In the genomic region with DNA sequence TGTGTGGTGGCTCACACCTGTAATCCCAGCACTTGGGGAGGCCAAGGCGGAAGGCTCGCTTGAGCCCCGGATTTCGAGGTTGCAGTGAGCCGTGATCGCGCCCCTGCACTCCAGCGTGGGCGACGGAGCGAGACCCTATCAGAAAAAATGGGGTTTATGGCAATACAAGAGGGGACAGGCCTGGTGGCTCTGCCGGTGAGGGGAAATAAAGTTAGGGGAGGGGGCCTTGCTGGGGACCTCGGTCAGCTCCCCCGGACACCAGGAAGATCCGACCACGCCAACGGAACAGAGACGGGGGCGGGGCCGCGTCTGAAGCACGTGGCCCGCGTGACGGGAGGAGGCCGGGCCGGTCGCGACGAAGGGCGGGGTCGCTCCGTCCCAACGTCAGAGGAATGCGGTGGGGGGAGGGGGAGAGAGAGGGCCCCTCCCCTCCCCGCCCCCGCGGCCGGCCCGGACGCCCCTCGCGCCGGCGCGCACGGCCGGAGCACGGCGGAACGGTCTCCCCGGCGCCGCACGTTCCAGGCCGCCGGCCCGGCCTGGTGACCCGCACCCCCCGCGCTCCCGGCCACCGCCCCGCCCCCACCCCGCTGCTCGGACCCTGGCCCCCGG, we compare ENCODE assay signal across 8 cellular contexts. TPM values are rescaled to one million over a fixed set of nuclear protein-coding genes. Genes with fewer than 3 reads are reported as not detected.
DNase-seq lines count a peak whose midpoint lies in the region; ATAC-seq and TF ChIP-seq lines count a peak whose summit lies in the region.

No MANE protein-coding gene starts in this region.

- H2BK5ac ChIP-seq in trophoblast cell (ENCODE audit: low read depth, low read length, poor library complexity), result peak overlapping the region; percentile 95

- H3K18ac ChIP-seq in trophoblast cell (ENCODE audit: low read length), result peak overlapping the region; percentile 28

- ATAC-seq in GM21717 (IDR thresholded peaks at IDR 0.05; ENCODE audit: unreplicated experiment), result peak; percentile 20
- ATAC-seq in activated naive CD8-positive, alpha-beta T cell treated with anti-CD3 and anti-CD28 coated beads, Interleukin-2, amount 50 U/mL, for 24 hours, result peak; percentile 4

- H3K4me2 ChIP-seq in SU-DHL-6 (ENCODE audit: low read depth, low read length, poor library complexity, severe bottlenecking), result peak overlapping the region; percentile 90
- H3K4me2 ChIP-seq in trophoblast cell (ENCODE audit: low read length), result peak overlapping the region; percentile 73

- no peaks in the 10 kb centered on the region for H3K9me2 ChIP-seq in SU-DHL-6 (replicated peaks; ENCODE audit: insufficient read depth, low read length)

- peak; percentile 94 for DNase-seq in CD14-positive monocyte (ENCODE audit: low spot score)
- peak; percentile 47 for DNase-seq in NCI-H128 (lab: John Stamatoyannopoulos, UW; ENCODE audit: unreplicated experiment)
- peak; percentile 94 for DNase-seq in activated naive CD8-positive, alpha-beta T cell treated with anti-CD3 and anti-CD28 coated beads, Interleukin-2, amount 50 U/mL, for 24 hours
- DNase-seq in cardiac septum (ENCODE audit: low spot score), result peak; percentile 98
- DNase-seq in trophoblast cell, result peak; percentile 87 to 94
- DNase-seq in tibial artery, result peak; percentile 93 to 96

- peak overlapping the region; percentile 72 for H2BK12ac ChIP-seq in trophoblast cell (ENCODE audit: low read length)

- peak overlapping the region; percentile 90 for H4K91ac ChIP-seq in trophoblast cell (ENCODE audit: low read depth, low read length)

- peak overlapping the region; percentile 65 for H2AK5ac ChIP-seq in trophoblast cell (ENCODE audit: low read length)

- H3K4ac ChIP-seq in trophoblast cell (ENCODE audit: low read depth, low read length), result peak overlapping the region; percentile 46

- H3K36me3 ChIP-seq in SU-DHL-6 (ENCODE audit: low read length) (peaks cover 17% of the 10 kb centered on the region), trophoblast cell (ENCODE audit: control insufficient read depth in 1 of 2, insufficient read depth in 2 of 2, low read length in 2 of 2) (peaks cover 12 to 13% of the 10 kb centered on the region in 2 experiments), tibial artery (peaks cover 9 to 13% (median 9%) of the 10 kb centered on the region in 3 donors)

- peaks cover 15 to 22% of the 10 kb centered on the region in 2 donors for H3K36me3 Mint-ChIP-seq in CD14-positive monocyte
- H3K36me3 Mint-ChIP-seq in activated naive CD8-positive, alpha-beta T cell treated with anti-CD3 and anti-CD28 coated beads, Interleukin-2, amount 50 U/mL, for 24 hours (ENCODE audit: low read depth), result peaks cover 29% of the 10 kb centered on the region

- whole genome bisulfite sequencing in trophoblast cell (ENCODE audit: extremely low coverage, insufficient coverage, insufficient read length), result no CpG with 5 or more reads among the region's 67 CpGs

- peaks cover 27% of the 10 kb centered on the region for H3F3A ChIP-seq in SU-DHL-6 (ENCODE audit: insufficient read depth)

- H4K20me1 ChIP-seq in SU-DHL-6 (ENCODE audit: low read depth, low read length), result peaks cover 17% of the 10 kb centered on the region; the same call in 1 of the 2 replicates

- H3K27me3 ChIP-seq in SU-DHL-6 (ENCODE audit: low read length) (no peaks in the 10 kb centered on the region), trophoblast cell (ENCODE audit: insufficient read depth, low read length) (no peaks in the 10 kb centered on the region), tibial artery (no peaks in the 10 kb centered on the region)

- peaks cover 29% of the 10 kb centered on the region for H3K4me1 Mint-ChIP-seq in CD14-positive monocyte
- H3K4me1 Mint-ChIP-seq in activated naive CD8-positive, alpha-beta T cell treated with anti-CD3 and anti-CD28 coated beads, Interleukin-2, amount 50 U/mL, for 24 hours, result peaks cover 61% of the 10 kb centered on the region

- no peak overlapping the region for H3K23ac ChIP-seq in trophoblast cell (ENCODE audit: low read length)

- H3K9ac ChIP-seq in SU-DHL-6 (ENCODE audit: low read length) (peak overlapping the region; percentile 97), trophoblast cell (ENCODE audit: low read length) (no peak overlapping the region)

- H3K14ac ChIP-seq in trophoblast cell (ENCODE audit: low read length), result peak overlapping the region; percentile 91

- H3K4me3 ChIP-seq in SU-DHL-6 (ENCODE audit: insufficient read depth, low read length, poor library complexity, severe bottlenecking), result peak overlapping the region; percentile 93
- peak overlapping the region; percentile 75 for H3K4me3 ChIP-seq in trophoblast cell (ENCODE audit: low read depth, low read length)
- H3K4me3 ChIP-seq in tibial artery, result peak overlapping the region; percentile 58 to 77

- H4K12ac ChIP-seq in trophoblast cell (ENCODE audit: low read depth, low read length), result peak overlapping the region; percentile 37

- H2AFZ ChIP-seq in SU-DHL-6 (ENCODE audit: low read depth, low read length, severe bottlenecking), result no peak overlapping the region
- peak overlapping the region; percentile 44 for H2AFZ ChIP-seq in trophoblast cell (ENCODE audit: insufficient read depth, low read length, poor library complexity)

- H3K79me1 ChIP-seq in trophoblast cell (ENCODE audit: low read length), result peaks cover 27% of the 10 kb centered on the region

- intact Hi-C loops in CD14-positive monocyte (cut with micrococcal nuclease), result loop anchor here (2.0 to 5.0 kb wide), 3 partner anchors 17 to 46 kb away; a partner anchor contains a TSS
- intact Hi-C loops in cardiac septum (cut with DNase I), result loop anchor here (5.0 kb wide), 3 partner anchors 46 to 234 kb away; a partner anchor contains a TSS
- intact Hi-C loops in tibial artery (cut with DNase I; ENCODE audit: low total_unique reads), result loop anchor here (2.0 kb wide), 1 partner anchor 203 kb away; no protein-coding TSS in a partner anchor

- H3K4me3 Mint-ChIP-seq in CD14-positive monocyte, result peak overlapping the region; percentile 88 to 94
- H3K4me3 Mint-ChIP-seq in activated naive CD8-positive, alpha-beta T cell treated with anti-CD3 and anti-CD28 coated beads, Interleukin-2, amount 50 U/mL, for 24 hours, result peak overlapping the region; percentile 93

- peaks cover 19 to 20% of the 10 kb centered on the region in 2 experiments for H3K4me1 ChIP-seq in trophoblast cell (ENCODE audit: control insufficient read depth in 1 of 2, insufficient read depth in 2 of 2, low read length in 2 of 2)
- H3K4me1 ChIP-seq in tibial artery, result peaks cover 0 to 42% (median 32%) of the 10 kb centered on the region in 4 donors

- no peak for TF ChIP-seq CTCF in CD14-positive monocyte (IDR thresholded peaks at IDR 0.05)
- no peak for TF ChIP-seq CTCF in SU-DHL-6 (IDR thresholded peaks at IDR 0.05; ENCODE audit: insufficient read depth, low read length, poor library complexity, severe bottlenecking)
- no peak for TF ChIP-seq CTCF in tibial artery (IDR thresholded peaks at IDR 0.05)

- H3K79me2 ChIP-seq in SU-DHL-6 (ENCODE audit: insufficient read depth, low read length) (peaks cover 31% of the 10 kb centered on the region), trophoblast cell (ENCODE audit: control insufficient read depth, insufficient read depth, low read length, poor library complexity) (peaks cover 28% of the 10 kb centered on the region)

- peak overlapping the region; percentile 98 to 99 (median 99) for H3K27ac Mint-ChIP-seq in CD14-positive monocyte
- H3K27ac Mint-ChIP-seq in activated naive CD8-positive, alpha-beta T cell treated with anti-CD3 and anti-CD28 coated beads, Interleukin-2, amount 50 U/mL, for 24 hours, result peak overlapping the region; percentile 99

- H3K9me3 ChIP-seq in SU-DHL-6 (ENCODE audit: insufficient read depth, low read length) (no peaks in the 10 kb centered on the region), trophoblast cell (ENCODE audit: insufficient read depth, low read depth, low read length) (peaks cover 3% of the 10 kb centered on the region), tibial artery (no peaks in the 10 kb centered on the region)

- H2BK120ac ChIP-seq in trophoblast cell (ENCODE audit: insufficient read depth, low read length, poor library complexity), result peak overlapping the region; percentile 76

- H4K8ac ChIP-seq in trophoblast cell (ENCODE audit: low read depth, low read length), result peak overlapping the region; percentile 92

- peak overlapping the region; percentile 90 for H3K27ac ChIP-seq in SU-DHL-6 (ENCODE audit: low read depth, low read length)
- H3K27ac ChIP-seq in trophoblast cell (ENCODE audit: low read depth, low read length), result peak overlapping the region; percentile 95
- peak overlapping the region; percentile 91 to 97 for H3K27ac ChIP-seq in tibial artery

- H3K9me3 Mint-ChIP-seq in CD14-positive monocyte, result peaks cover 0 to 3% (median 0%) of the 10 kb centered on the region in 7 donors
- H3K9me3 Mint-ChIP-seq in activated naive CD8-positive, alpha-beta T cell treated with anti-CD3 and anti-CD28 coated beads, Interleukin-2, amount 50 U/mL, for 24 hours, result no peaks in the 10 kb centered on the region

- H3K27me3 Mint-ChIP-seq in CD14-positive monocyte (ENCODE audit: low read depth in 3 of 3), result peaks cover 0 to 5% (median 5%) of the 10 kb centered on the region in 3 donors
- peaks cover 3% of the 10 kb centered on the region for H3K27me3 Mint-ChIP-seq in activated naive CD8-positive, alpha-beta T cell treated with anti-CD3 and anti-CD28 coated beads, Interleukin-2, amount 50 U/mL, for 24 hours

RNA-seq across cellular contexts. Expression of a gene that starts 1.9 kb away (rescaled TPM):
- 10 to 100 TPM; 51.9 to 58.7 TPM for polyA plus RNA-seq in CD14-positive monocyte
- 136 TPM for total RNA-seq in cardiac septum
- polyA plus RNA-seq in trophoblast cell (2013), result 227 and 231 TPM in 2 replicates

RNA-seq across cellular contexts. Expression of a gene that starts 20.1 kb away (rescaled TPM):
- polyA plus RNA-seq in CD14-positive monocyte, result 100 to 1,000 TPM; 173 to 187 TPM
- 377 TPM for total RNA-seq in cardiac septum
- polyA plus RNA-seq in trophoblast cell (2013), result 186 and 200 TPM in 2 replicates

RNA-seq across cellular contexts. Expression of a gene that starts 26.3 kb away (rescaled TPM):
- polyA plus RNA-seq in CD14-positive monocyte, result 1 to 10 TPM; 4.1 to 7.2 TPM
- 2.0 TPM for total RNA-seq in cardiac septum
- polyA plus RNA-seq in trophoblast cell (2013), result 0.99 and 1.1 TPM in 2 replicates

RNA-seq across cellular contexts. Expression of a gene that starts 39.0 kb away (rescaled TPM):
- polyA plus RNA-seq in CD14-positive monocyte, result not detected
- total RNA-seq in cardiac septum, result 0.54 TPM
- 0.10 and 0.19 TPM in 2 replicates for polyA plus RNA-seq in trophoblast cell (2013)

RNA-seq across cellular contexts. Expression of a gene that starts 47.7 kb away (rescaled TPM):
- 10 to 100 TPM; 57.5 to 64.3 TPM for polyA plus RNA-seq in CD14-positive monocyte
- 49.6 TPM for total RNA-seq in cardiac septum
- 25.5 and 26.1 TPM in 2 replicates for polyA plus RNA-seq in trophoblast cell (2013)

Comparison
In these comparisons a context has a peak if more than half of its experiments do, and no peak if none do; other contexts are left out.
1. Peak in every context shown above with its lines: DNase-seq, ATAC-seq, H3K4me3 ChIP-seq and H3K27ac ChIP-seq.
2. DNase-seq: peak in every context shown above with its lines; median percentile 98 in cardiac septum; 94 in tibial artery; 94 in CD14-positive monocyte; 94 in activated naive CD8-positive, alpha-beta T cell treated with anti-CD3 and anti-CD28 coated beads, Interleukin-2, amount 50 U/mL, for 24 hours; 90 in trophoblast cell; 47 in NCI-H128.